In genomic region chrX:150087612-150088011, GRCh38 we compare ENCODE assay signal across 14 cellular contexts.
DNase-seq lines count a peak whose midpoint lies in the region; ATAC-seq and TF ChIP-seq lines count a peak whose summit lies in the region.
"Had no signal": no experiment of that assay in that cellular context is flagged by ENCODE, and none has a peak within 500 bp of the region (broad histone marks: within the 10 kb centered on the region; RNA-seq: fewer than 3 reads in every experiment).

No MANE protein-coding gene starts in this region.

- peaks cover 9% of the 10 kb centered on the region; the same call in 1 of the 2 replicates for H3K9me1 ChIP-seq in IMR-90 (ENCODE audit: insufficient read depth, low read length)

- DNase-seq in IMR-90 (no peak), brain microvascular endothelial cell (no peak), islet precursor cell (peak; percentile 16), kidney tubule cell (ENCODE audit: low spot score) (no peak)
- no peak for DNase-seq in activated CD4-positive, alpha-beta T cell treated with anti-CD3 and anti-CD28 coated beads for 48 hours
- DNase-seq: DMS79, NCI-H1105 treated with DMSO at 0.1 percent for 48 hours, NCI-H1694 treated with DMSO at 0.1 percent for 48 hours, NCI-H524 had no signal

- no peak overlapping the region for H4K8ac ChIP-seq in IMR-90 (ENCODE audit: low read depth in 2 of 2, low read length in 2 of 2)

- no peak overlapping the region for H3K23ac ChIP-seq in IMR-90 (ENCODE audit: low read depth, low read length)

- POLR2A ChIA-PET in IMR-90 (lab: Charles Lee; ENCODE audit: unreplicated experiment) = no interaction called here

- in situ Hi-C loops in IMR-90 (cut with MboI; ENCODE audit: low sequenced_read_pairs) = no loop called here
- in situ Hi-C loops in brain microvascular endothelial cell (cut with HindIII; ENCODE audit: low pct_ligation_motif_present, low sequenced_read_pairs) = no loop called here

- no peaks in the 10 kb centered on the region for H3K36me3 ChIP-seq in IMR-90 (ENCODE audit: control insufficient read depth, insufficient read depth, low read length)
- no peaks in the 10 kb centered on the region for H3K36me3 ChIP-seq in brain microvascular endothelial cell (replicated peaks)
- H3K36me3 ChIP-seq: HAP-1, SJSA1 had no signal

- H3K56ac ChIP-seq in IMR-90 (ENCODE audit: extremely low read depth, insufficient read depth, low read length) = no peak overlapping the region

- no peaks in the 10 kb centered on the region for H3K9me3 ChIP-seq in IMR-90 (ENCODE audit: control insufficient read depth, insufficient read depth, low read length)
- H3K9me3 ChIP-seq: HAP-1, SJSA1 had no signal

- H2AFZ ChIP-seq in IMR-90 (replicated peaks; ENCODE audit: low read length, poor library complexity) = no peak overlapping the region

- H4K20me1 ChIP-seq in IMR-90 (ENCODE audit: insufficient read depth, low read length) = no peaks in the 10 kb centered on the region

- TF ChIP-seq POLR2A in IMR-90 (IDR thresholded peaks at IDR 0.05; ENCODE audit: low read depth, low read length) = no peak

- 0 out of 2 replicates have a peak, but pooled peaks have one; percentile 1 for TF ChIP-seq CTCF in GM12875 (IDR thresholded peaks at IDR 0.05; ENCODE audit: borderline replicate concordance, insufficient read depth, low read depth, low read length)
- TF ChIP-seq CTCF in IMR-90 (conservative IDR thresholded peaks at IDR 0.05; ENCODE audit: low read depth, low read length) = no peak
- TF ChIP-seq CTCF in brain microvascular endothelial cell (IDR thresholded peaks at IDR 0.05; ENCODE audit: low read depth, low read length, missing control alignments) = peak; percentile 25

- H2BK20ac ChIP-seq in IMR-90 (ENCODE audit: low read depth, low read length) = peak overlapping the region; percentile 55

- no peak overlapping the region for H3K4me2 ChIP-seq in IMR-90 (ENCODE audit: low read depth, low read length)

- intact Hi-C loops in IMR-90 (cut with micrococcal nuclease) = no loop called here

- CTCF ChIA-PET in IMR-90 (lab: Yijun Ruan, JAX) = interaction anchor here (1.1 kb wide), 1 partner anchor 278 kb away, joined by 4 read pairs; no protein-coding TSS in a partner anchor

- no peak overlapping the region for H4K5ac ChIP-seq in IMR-90 (ENCODE audit: low read depth, low read length)

- TF ChIP-seq RAD21 in IMR-90 (IDR thresholded peaks at IDR 0.05; ENCODE audit: low read length) = no peak

- H3K9ac ChIP-seq in IMR-90 (ENCODE audit: low read depth, low read length) = no peak overlapping the region

- no peaks in the 10 kb centered on the region for H3K27me3 ChIP-seq in IMR-90 (ENCODE audit: control insufficient read depth, insufficient read depth, low read length)
- H3K27me3 ChIP-seq in brain microvascular endothelial cell (replicated peaks) = no peaks in the 10 kb centered on the region
- H3K27me3 ChIP-seq: SJSA1 had no signal

- ATAC-seq in IMR-90 (ENCODE audit: low read depth) (no peak), HG02610 (IDR thresholded peaks at IDR 0.05; ENCODE audit: unreplicated experiment) (no peak), GM18511 (IDR thresholded peaks at IDR 0.05; ENCODE audit: unreplicated experiment) (no peak)

- H2BK120ac ChIP-seq in IMR-90 (ENCODE audit: low read depth, low read length) = no peak overlapping the region

- peaks cover 10% of the 10 kb centered on the region for H3K4me1 ChIP-seq in IMR-90 (ENCODE audit: control insufficient read depth, insufficient read depth, low read length)
- H3K4me1 ChIP-seq: HAP-1 had no signal

- H2BK15ac ChIP-seq in IMR-90 (ENCODE audit: low read depth, low read length) = 0 out of 3 replicates have a peak overlapping the region, but pooled peaks have one; percentile 48

- no TSS peak for BruUV-seq in IMR-90 (replicated peaks; lab: Mats Ljungman, UMichigan)

- peak overlapping the region; percentile 36; the same call in 1 of the 2 replicates for H3K14ac ChIP-seq in IMR-90 (replicated peaks; ENCODE audit: low read depth, low read length)

- dilution Hi-C loops in IMR-90 (cut with HindIII; ENCODE audit: low sequenced_read_pairs, unreplicated experiment) = no loop called here

- H2AK9ac ChIP-seq in IMR-90 (replicated peaks; ENCODE audit: low read depth, low read length, poor library complexity) = no peak overlapping the region

- H2AK5ac ChIP-seq in IMR-90 (ENCODE audit: low read depth, low read length) = peak overlapping the region; percentile 33; the same call in 1 of the 2 replicates

- H4K91ac ChIP-seq in IMR-90 (ENCODE audit: insufficient read depth, low read depth, low read length) = no peak overlapping the region

- no peak overlapping the region for H2BK5ac ChIP-seq in IMR-90 (ENCODE audit: low read depth, low read length, poor library complexity, severe bottlenecking)

- no peak overlapping the region for H3K18ac ChIP-seq in IMR-90 (ENCODE audit: low read depth, low read length)

- H3K79me1 ChIP-seq in IMR-90 (ENCODE audit: low read depth in 1 of 2, low read length in 2 of 2) = no peaks in the 10 kb centered on the region

- H3K4ac ChIP-seq in IMR-90 (ENCODE audit: low read depth, low read length) = no peak overlapping the region; the same call in 1 of the 2 replicates

- H3K4me3 ChIP-seq in GM12875 (ENCODE audit: low read depth, low read length) = no peak overlapping the region
- H3K4me3 ChIP-seq in IMR-90 (ENCODE audit: insufficient read depth, low read depth, low read length) = no peak overlapping the region
- no peak overlapping the region for H3K4me3 ChIP-seq in brain microvascular endothelial cell (ENCODE audit: low read depth, low read length)
- H3K4me3 ChIP-seq: HAP-1, SJSA1 had no signal

- H3K27ac ChIP-seq in IMR-90 (ENCODE audit: insufficient read depth, low read length) (no peak overlapping the region), brain microvascular endothelial cell (no peak overlapping the region)
- H3K27ac ChIP-seq: SJSA1 had no signal

- WGBS in IMR-90 (ENCODE audit: extremely low coverage in 2 of 2, insufficient read length in 1 of 2), 2 experiments = no CpG with 5 or more reads among the region's 2 CpGs

TF ChIP-seq in IMR-90, 13 proteins besides CTCF, POLR2A, EP300 and RAD21:
- no peak for TF ChIP-seq BHLHE40 (IDR thresholded peaks at IDR 0.05; ENCODE audit: low read depth, low read length)
- no peak for TF ChIP-seq NFE2L2 (IDR thresholded peaks at IDR 0.05; ENCODE audit: low read depth, low read length)
- no peak for TF ChIP-seq MXI1 (IDR thresholded peaks at IDR 0.05; ENCODE audit: borderline replicate concordance, low read depth, low read length)
- TF ChIP-seq CHD1 (IDR thresholded peaks at IDR 0.05; ENCODE audit: low read depth, low read length) = no peak
- TF ChIP-seq ELK1 (IDR thresholded peaks at IDR 0.05; ENCODE audit: borderline replicate concordance, low read depth, low read length) = no peak
- TF ChIP-seq CEBPB (IDR thresholded peaks at IDR 0.05; ENCODE audit: low read depth, low read length) = no peak
- no peak for TF ChIP-seq FOS (IDR thresholded peaks at IDR 0.05; ENCODE audit: low read depth, low read length)
- no peak for TF ChIP-seq SMC3 (IDR thresholded peaks at IDR 0.05; ENCODE audit: low read depth, low read length)
- no peak for TF ChIP-seq USF2 (IDR thresholded peaks at IDR 0.05; ENCODE audit: low read depth, low read length)
- TF ChIP-seq RCOR1 (IDR thresholded peaks at IDR 0.05; ENCODE audit: insufficient replicate concordance, low read length) = no peak
- TF ChIP-seq RFX5 (IDR thresholded peaks at IDR 0.05; ENCODE audit: low read depth, low read length) = no peak
- TF ChIP-seq MAZ (IDR thresholded peaks at IDR 0.05; ENCODE audit: borderline replicate concordance, low read depth, low read length) = no peak
- no peak for TF ChIP-seq MAFK (IDR thresholded peaks at IDR 0.05; ENCODE audit: low read depth, low read length)
